In the genomic region with DNA sequence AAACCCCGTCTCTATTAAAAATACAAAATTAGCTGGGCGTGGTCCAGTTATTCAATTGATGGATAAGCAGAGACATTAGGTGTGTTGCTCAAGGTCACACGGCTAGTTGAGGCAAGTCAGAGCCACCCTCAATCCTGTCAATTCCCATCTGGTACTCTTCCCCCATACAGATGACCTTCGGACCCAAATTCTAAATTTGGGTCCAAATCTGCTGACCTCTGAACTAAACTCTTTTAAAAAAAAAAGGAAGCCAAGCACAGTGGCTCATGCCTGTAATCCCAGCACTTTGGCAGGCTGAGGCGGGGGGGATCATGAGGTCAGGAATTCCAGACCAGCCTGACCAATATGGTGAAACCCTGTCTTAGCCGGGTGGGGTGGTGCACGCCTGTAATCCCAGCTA, we compare ENCODE assay signal across 1 cellular context.
TF ChIP-seq lines count a peak whose summit lies in the region.

No MANE protein-coding gene starts in this region.

TF ChIP-seq in GM23338, 12 proteins besides CTCF, POLR2A, EP300 and RAD21 (continued from another document):
- TF ChIP-seq, protein P1, sequence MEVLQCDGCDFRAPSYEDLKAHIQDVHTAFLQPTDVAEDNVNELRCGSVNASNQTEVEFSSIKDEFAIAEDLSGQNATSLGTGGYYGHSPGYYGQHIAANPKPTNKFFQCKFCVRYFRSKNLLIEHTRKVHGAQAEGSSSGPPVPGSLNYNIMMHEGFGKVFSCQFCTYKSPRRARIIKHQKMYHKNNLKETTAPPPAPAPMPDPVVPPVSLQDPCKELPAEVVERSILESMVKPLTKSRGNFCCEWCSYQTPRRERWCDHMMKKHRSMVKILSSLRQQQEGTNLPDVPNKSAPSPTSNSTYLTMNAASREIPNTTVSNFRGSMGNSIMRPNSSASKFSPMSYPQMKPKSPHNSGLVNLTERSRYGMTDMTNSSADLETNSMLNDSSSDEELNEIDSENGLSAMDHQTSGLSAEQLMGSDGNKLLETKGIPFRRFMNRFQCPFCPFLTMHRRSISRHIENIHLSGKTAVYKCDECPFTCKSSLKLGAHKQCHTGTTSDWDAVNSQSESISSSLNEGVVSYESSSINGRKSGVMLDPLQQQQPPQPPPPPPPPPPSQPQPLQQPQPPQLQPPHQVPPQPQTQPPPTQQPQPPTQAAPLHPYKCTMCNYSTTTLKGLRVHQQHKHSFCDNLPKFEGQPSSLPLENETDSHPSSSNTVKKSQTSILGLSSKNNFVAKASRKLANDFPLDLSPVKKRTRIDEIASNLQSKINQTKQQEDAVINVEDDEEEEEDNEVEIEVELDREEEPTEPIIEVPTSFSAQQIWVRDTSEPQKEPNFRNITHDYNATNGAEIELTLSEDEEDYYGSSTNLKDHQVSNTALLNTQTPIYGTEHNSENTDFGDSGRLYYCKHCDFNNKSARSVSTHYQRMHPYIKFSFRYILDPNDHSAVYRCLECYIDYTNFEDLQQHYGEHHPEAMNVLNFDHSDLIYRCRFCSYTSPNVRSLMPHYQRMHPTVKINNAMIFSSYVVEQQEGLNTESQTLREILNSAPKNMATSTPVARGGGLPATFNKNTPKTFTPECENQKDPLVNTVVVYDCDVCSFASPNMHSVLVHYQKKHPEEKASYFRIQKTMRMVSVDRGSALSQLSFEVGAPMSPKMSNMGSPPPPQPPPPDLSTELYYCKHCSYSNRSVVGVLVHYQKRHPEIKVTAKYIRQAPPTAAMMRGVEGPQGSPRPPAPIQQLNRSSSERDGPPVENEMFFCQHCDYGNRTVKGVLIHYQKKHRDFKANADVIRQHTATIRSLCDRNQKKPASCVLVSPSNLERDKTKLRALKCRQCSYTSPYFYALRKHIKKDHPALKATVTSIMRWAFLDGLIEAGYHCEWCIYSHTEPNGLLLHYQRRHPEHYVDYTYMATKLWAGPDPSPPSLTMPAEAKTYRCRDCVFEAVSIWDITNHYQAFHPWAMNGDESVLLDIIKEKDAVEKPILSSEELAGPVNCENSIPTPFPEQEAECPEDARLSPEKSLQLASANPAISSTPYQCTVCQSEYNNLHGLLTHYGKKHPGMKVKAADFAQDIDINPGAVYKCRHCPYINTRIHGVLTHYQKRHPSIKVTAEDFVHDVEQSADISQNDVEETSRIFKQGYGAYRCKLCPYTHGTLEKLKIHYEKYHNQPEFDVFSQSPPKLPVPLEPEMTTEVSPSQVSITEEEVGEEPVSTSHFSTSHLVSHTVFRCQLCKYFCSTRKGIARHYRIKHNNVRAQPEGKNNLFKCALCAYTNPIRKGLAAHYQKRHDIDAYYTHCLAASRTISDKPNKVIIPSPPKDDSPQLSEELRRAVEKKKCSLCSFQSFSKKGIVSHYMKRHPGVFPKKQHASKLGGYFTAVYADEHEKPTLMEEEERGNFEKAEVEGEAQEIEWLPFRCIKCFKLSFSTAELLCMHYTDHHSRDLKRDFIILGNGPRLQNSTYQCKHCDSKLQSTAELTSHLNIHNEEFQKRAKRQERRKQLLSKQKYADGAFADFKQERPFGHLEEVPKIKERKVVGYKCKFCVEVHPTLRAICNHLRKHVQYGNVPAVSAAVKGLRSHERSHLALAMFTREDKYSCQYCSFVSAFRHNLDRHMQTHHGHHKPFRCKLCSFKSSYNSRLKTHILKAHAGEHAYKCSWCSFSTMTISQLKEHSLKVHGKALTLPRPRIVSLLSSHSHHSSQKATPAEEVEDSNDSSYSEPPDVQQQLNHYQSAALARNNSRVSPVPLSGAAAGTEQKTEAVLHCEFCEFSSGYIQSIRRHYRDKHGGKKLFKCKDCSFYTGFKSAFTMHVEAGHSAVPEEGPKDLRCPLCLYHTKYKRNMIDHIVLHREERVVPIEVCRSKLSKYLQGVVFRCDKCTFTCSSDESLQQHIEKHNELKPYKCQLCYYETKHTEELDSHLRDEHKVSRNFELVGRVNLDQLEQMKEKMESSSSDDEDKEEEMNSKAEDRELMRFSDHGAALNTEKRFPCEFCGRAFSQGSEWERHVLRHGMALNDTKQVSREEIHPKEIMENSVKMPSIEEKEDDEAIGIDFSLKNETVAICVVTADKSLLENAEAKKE (CRISPR knock-in tag; IDR thresholded peaks at IDR 0.05) = no peak
